8 cellular contexts compared by ENCODE assay signal in the genomic region with DNA sequence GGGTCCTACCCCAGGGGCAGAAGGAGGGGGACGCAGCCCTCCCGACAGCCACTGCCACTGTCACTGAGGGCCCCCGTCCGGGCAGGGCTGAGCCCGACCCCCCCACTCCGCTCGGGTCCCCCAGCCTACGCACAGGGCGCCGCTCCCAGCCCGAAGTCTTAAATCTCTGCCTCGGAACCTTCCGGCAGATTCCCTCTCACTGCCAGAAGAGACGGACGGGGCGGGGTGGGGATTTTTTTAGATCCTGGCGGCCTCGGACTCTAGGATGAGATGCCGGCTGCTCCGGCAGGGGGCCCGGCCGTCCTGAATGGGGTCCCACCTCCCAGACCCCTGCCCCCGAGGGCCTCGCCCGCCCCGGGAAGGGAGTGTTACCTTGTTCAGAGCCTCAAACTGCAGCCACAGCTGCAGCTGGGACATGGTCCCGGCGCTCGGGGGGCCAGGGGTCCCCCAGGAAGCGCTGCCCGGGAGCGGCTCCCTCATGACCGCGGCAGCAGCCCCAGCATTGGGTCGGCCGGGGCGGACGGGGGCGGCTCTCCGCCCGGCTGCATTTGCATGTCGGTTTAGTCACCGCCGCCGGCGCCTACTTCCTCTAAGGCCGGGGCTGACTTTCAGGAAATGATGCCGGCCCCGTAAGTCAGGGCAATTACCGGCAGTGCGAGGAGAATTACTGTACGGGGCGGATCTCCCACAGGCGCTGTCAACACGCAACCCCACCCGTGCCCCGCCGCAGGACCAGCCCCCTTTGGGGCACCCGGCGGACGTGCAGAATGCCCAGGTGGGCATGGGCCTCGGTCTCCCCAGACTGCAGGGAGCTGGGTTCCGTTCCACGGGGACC. TPM values are rescaled to one million over a fixed set of nuclear protein-coding genes. Genes with fewer than 3 reads are reported as not detected.
DNase-seq lines count a peak whose midpoint lies in the region; ATAC-seq, FAIRE-seq and TF ChIP-seq lines count a peak whose summit lies in the region.

No MANE protein-coding gene starts in this region.

- peaks cover 7% of the 10 kb centered on the region for H3K36me3 Mint-ChIP-seq in activated B cell treated with CpG ODN at 0.5 μM for 24 hours (ENCODE audit: low read depth)

- CTCF ChIA-PET in AG04449 (lab: Yijun Ruan, JAX) (interaction anchor here (0.9 to 4.7 kb wide), 6 partner anchors 9 to 109 kb away, joined by 3 to 17 read pairs (median 6); no protein-coding TSS in a partner anchor), activated B cell treated with CpG ODN at 0.5 μM for 24 hours (lab: Charles Lee) (interaction anchor here (1.5 to 2.1 kb wide), 3 partner anchors 18 to 64 kb away, joined by 5 to 15 read pairs (median 5); partner anchors contain the start of genes ARHGAP45 and SBNO2)

- peaks cover 47% of the 10 kb centered on the region for H3K4me1 Mint-ChIP-seq in activated B cell treated with CpG ODN at 0.5 μM for 24 hours

- DNase-seq in AG04449 (ENCODE audit: low read depth, low spot score) (peak; percentile 50), GM19238 (ENCODE audit: insufficient read length, low spot score) (peak; percentile 92), activated B cell treated with CpG ODN at 0.5 μM for 24 hours (peak; percentile 76), caudate nucleus (lab: John Stamatoyannopoulos, UW) (peak in 18 of 61 donors; percentile 4 to 48 (median 32)), kidney (peak; percentile 98), NCI-H2029 (lab: John Stamatoyannopoulos, UW) (no peak)
- DNase-seq in stimulated activated CD4-positive, alpha-beta T cell treated with anti-CD3 and anti-CD28 coated beads, Interleukin-15, amount 100 ng/mL, for 24 hours = peak; percentile 94

- no peak for FAIRE-seq in kidney (lab: Jason Lieb, UNC)

- H3K9me3 ChIP-seq in HUES6 (ENCODE audit: control insufficient read depth, insufficient read depth, low read depth, low read length) (no peaks in the 10 kb centered on the region), kidney (ENCODE audit: control insufficient read depth in 1 of 2, low read length in 2 of 2) (no peaks in the 10 kb centered on the region)

- H3K27ac ChIP-seq in HUES6 (ENCODE audit: low read depth, low read length) (peak overlapping the region; percentile 73), caudate nucleus (ENCODE audit: low read depth, low read length) (peak overlapping the region; percentile 62), kidney (ENCODE audit: low read depth in 2 of 2, low read length in 2 of 2) (peak overlapping the region; percentile 94 to 96)

- no peaks in the 10 kb centered on the region for H3K27me3 ChIP-seq in HUES6 (ENCODE audit: control insufficient read depth, insufficient read depth, low read length)

- peaks cover 25% of the 10 kb centered on the region for H3K4me1 ChIP-seq in HUES6 (ENCODE audit: control insufficient read depth, insufficient read depth, low read length)
- H3K4me1 ChIP-seq in kidney (ENCODE audit: control insufficient read depth in 1 of 2, insufficient read depth in 1 of 2, low read depth in 1 of 2, low read length in 2 of 2) = peaks cover 0 to 20% of the 10 kb centered on the region in 2 donors

- TF ChIP-seq CTCF in AG04449 (IDR thresholded peaks at IDR 0.05; ENCODE audit: insufficient read depth, low read length, missing control alignments) (no peak), activated B cell treated with CpG ODN at 0.5 μM for 24 hours (IDR thresholded peaks at IDR 0.05) (no peak), kidney (IDR thresholded peaks at IDR 0.05; ENCODE audit: borderline replicate concordance, extremely low read depth, insufficient read depth) (no peak)

- H3K4me3 Mint-ChIP-seq in activated B cell treated with CpG ODN at 0.5 μM for 24 hours = peak overlapping the region; percentile 86

- POLR2A ChIA-PET in AG04449 (lab: Yijun Ruan, JAX) (interaction anchor here (1.4 kb wide), 1 partner anchor 29 kb away, joined by 3 read pairs; no protein-coding TSS in a partner anchor), activated B cell treated with CpG ODN at 0.5 μM for 24 hours (lab: Charles Lee) (interaction anchor here (0.5 to 4.0 kb wide), 25 partner anchors 8 to 771 kb away, joined by 3 to 25 read pairs (median 4); partner anchors contain the start of genes ARHGAP45, CIRBP, GPX4 and POLR2E)

- no peaks in the 10 kb centered on the region for H3K27me3 Mint-ChIP-seq in activated B cell treated with CpG ODN at 0.5 μM for 24 hours

- H3K9me3 Mint-ChIP-seq in activated B cell treated with CpG ODN at 0.5 μM for 24 hours = no peaks in the 10 kb centered on the region

- peak overlapping the region; percentile 75 for H3K4me3 ChIP-seq in AG04449 (ENCODE audit: low read depth, low read length)
- peak overlapping the region; percentile 46 for H3K4me3 ChIP-seq in HUES6 (ENCODE audit: low read depth, low read length)
- H3K4me3 ChIP-seq in kidney (ENCODE audit: low read length in 2 of 2) = peak overlapping the region; percentile 53 to 59

- H3K9ac ChIP-seq in HUES6 (ENCODE audit: low read length) = peak overlapping the region; percentile 70
- peak overlapping the region; percentile 77 to 88 for H3K9ac ChIP-seq in kidney (ENCODE audit: low read length in 2 of 2)

- peak; percentile 65 for ATAC-seq in activated B cell treated with CpG ODN at 0.5 μM for 24 hours (ENCODE audit: low read depth)

- H3K36me3 ChIP-seq in HUES6 (ENCODE audit: control insufficient read depth, insufficient read depth, low read length) (peaks cover 17% of the 10 kb centered on the region), kidney (ENCODE audit: control insufficient read depth in 1 of 2, insufficient read depth in 2 of 2, low read length in 2 of 2) (peaks cover 0 to 3% of the 10 kb centered on the region in 2 donors)

- intact Hi-C loops in activated B cell treated with CpG ODN at 0.5 μM for 24 hours (cut with micrococcal nuclease) = loop anchor here (1.0 to 5.0 kb wide), 6 partner anchors 19 to 335 kb away; partner anchors contain the start of genes GPX4, PTBP1 and SBNO2
- intact Hi-C loops in kidney (cut with DNase I) = no loop called here

- peak overlapping the region; percentile 77 for H3K27ac Mint-ChIP-seq in activated B cell treated with CpG ODN at 0.5 μM for 24 hours

RNA-seq across cellular contexts. Expression of gene GPX4, which starts 28.1 kb away (rescaled TPM):
- total RNA-seq in activated B cell treated with CpG ODN at 0.5 μM for 24 hours (213 and 218 TPM in 2 replicates), kidney (268 TPM)
- 966 TPM for polyA plus RNA-seq in kidney (ENCODE audit: insufficient read depth, low read depth, low replicate concordance)

RNA-seq across cellular contexts. Expression of gene POLR2E, which starts 36.8 kb away (rescaled TPM):
- total RNA-seq in activated B cell treated with CpG ODN at 0.5 μM for 24 hours (173 and 184 TPM in 2 replicates), kidney (158 TPM)
- polyA plus RNA-seq in kidney (ENCODE audit: insufficient read depth, low read depth, low replicate concordance) = 189 TPM

RNA-seq across cellular contexts. Expression of gene SBNO2, which starts 42.1 kb away (rescaled TPM):
- total RNA-seq in activated B cell treated with CpG ODN at 0.5 μM for 24 hours (111 and 127 TPM in 2 replicates), kidney (156 TPM)
- polyA plus RNA-seq in kidney (ENCODE audit: insufficient read depth, low read depth, low replicate concordance) = 12.2 TPM
